In the genomic region with DNA sequence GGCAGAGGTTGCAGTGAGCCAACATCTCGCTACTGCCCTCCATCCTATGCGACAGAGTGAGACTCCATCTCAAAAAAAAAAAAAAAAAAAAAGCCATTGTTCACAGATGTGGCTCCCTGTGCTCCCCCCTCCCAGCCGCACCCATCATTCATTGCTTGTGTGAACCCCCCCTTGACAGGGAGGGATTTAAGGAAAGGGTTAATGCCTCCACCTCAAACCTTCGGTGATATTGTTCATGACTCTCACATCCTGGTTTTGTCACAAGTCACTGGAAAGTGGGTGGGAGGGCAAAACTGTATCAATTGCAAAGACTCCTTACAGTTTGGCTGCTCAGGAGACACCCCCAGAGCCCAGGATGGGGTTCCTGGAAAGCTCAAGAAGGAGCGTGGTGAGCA, we compare ENCODE assay signal across 1 cellular context.
TF ChIP-seq lines count a peak whose summit lies in the region.

No MANE protein-coding gene starts in this region.

TF ChIP-seq in HCT116, 20 proteins besides CTCF, POLR2A, EP300 and RAD21 (continued from another document):
- TF ChIP-seq EZH2 (IDR thresholded peaks at IDR 0.05) (no peak), EGR1 (IDR thresholded peaks at IDR 0.05; ENCODE audit: low read depth) (no peak), TCF7L2 (IDR thresholded peaks at IDR 0.05; ENCODE audit: borderline replicate concordance, extremely low read depth, insufficient read depth, insufficient read length) (no peak), SRF (IDR thresholded peaks at IDR 0.05; ENCODE audit: low read depth) (no peak)
